ENCODE assay signal across 11 cellular contexts in the genomic region with DNA sequence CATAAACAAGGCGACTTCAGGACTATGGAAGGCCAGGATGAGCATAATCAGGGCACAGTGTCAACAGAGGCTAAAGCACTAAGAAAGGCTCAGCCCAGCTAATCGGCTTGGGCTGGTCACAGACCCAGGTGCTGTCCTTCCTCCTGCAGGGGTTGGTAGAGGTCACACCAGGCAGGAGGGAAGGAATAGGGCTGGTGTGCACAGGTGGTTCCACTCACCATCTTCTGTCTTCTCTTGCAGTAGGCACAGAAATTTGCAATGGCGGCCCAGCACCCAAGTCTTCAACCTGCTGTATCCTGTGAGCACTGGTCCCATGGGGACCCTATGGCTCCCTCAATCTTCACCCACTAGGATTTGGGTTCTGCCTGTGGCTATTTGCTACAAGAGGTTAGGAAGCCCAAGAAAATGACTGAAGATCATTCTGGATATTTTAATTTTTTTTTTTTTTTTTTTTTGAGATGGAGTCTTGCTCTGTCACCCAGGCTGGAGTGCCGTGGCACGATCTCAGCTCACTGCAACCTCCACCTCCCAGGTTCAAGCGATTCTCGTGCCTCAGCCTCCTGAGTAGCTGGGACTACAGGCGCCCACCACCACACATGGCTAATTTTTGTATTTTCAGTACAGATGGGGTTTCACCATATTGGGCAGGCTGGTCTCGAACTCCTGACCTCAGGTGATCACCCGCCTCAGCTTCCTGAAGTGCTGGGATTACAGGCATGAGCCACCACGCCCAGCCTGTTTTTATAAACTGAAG. TPM values are rescaled to one million over a fixed set of nuclear protein-coding genes. Genes with fewer than 3 reads are reported as not detected.
A peak's percentile ranks its signal among the peaks of the same experiment; 100 is the strongest.
DNase-seq lines count a peak whose midpoint lies in the region; ATAC-seq, FAIRE-seq and TF ChIP-seq lines count a peak whose summit lies in the region.
"Not testable (repeated sequence)": the region's sequence is repeated elsewhere in the genome, so short reads cannot be mapped to it uniquely, and the experiment has no call there.
"Had no signal": no experiment of that assay in that cellular context is flagged by ENCODE, and none has a peak within 500 bp of the region (broad histone marks: within the 10 kb centered on the region; RNA-seq: fewer than 3 reads in every experiment).

No MANE protein-coding gene starts in this region.

- H3K27ac ChIP-seq in Karpas-422 (ENCODE audit: low read length); GM12878 (ENCODE audit: control insufficient read depth, insufficient read depth); kidney (ENCODE audit: low read depth in 2 of 2, low read length in 2 of 2); spleen: not testable (repeated sequence)

- not testable (repeated sequence) for ATAC-seq in GM12878, Right ventricle myocardium inferior

- not testable (repeated sequence) for H4K20me1 ChIP-seq in Karpas-422 (ENCODE audit: insufficient read depth, low read depth, low read length); GM12878 (ENCODE audit: control insufficient read depth, insufficient read depth)

- not testable (repeated sequence) for H3K4me1 ChIP-seq in BE2C; GM12878 (ENCODE audit: control insufficient read depth, insufficient read depth, low read length)
- H3K4me1 ChIP-seq in Karpas-422 (ENCODE audit: low read length) (peaks cover 10% of the 10 kb centered on the region), kidney (ENCODE audit: control insufficient read depth in 1 of 2, insufficient read depth in 1 of 2, low read depth in 1 of 2, low read length in 2 of 2) (peaks cover 0 to 11% of the 10 kb centered on the region in 2 donors), spleen (peaks cover 10 to 25% (median 18%) of the 10 kb centered on the region in 6 donors)

- SMC1A ChIA-PET in GM12878 (lab: Charles Lee; ENCODE audit: uncharacterized antibody, unreplicated experiment): not testable (repeated sequence)

- not testable (repeated sequence) for TF ChIP-seq EP300 in GM12878 (IDR thresholded peaks at IDR 0.05; ENCODE audit: borderline replicate concordance in 1 of 2, control insufficient read depth in 1 of 2, low read depth in 2 of 2, low read length in 2 of 2)

- DNase-seq in BE2C (peak; percentile 3), Karpas-422 (peak; percentile 50), Right ventricle myocardium inferior (ENCODE audit: missing footprints) (peak; percentile 60), kidney (peak; percentile 30), spleen (peak; percentile 61)
- not testable (repeated sequence) for DNase-seq in GM12878 (ENCODE audit: low read depth, low spot score)

- not testable (repeated sequence) for H3K9me3 ChIP-seq in BE2C; Karpas-422 (ENCODE audit: low read length); GM12878 (replicated peaks; ENCODE audit: control insufficient read depth, insufficient read depth, low read length); kidney (ENCODE audit: control insufficient read depth in 1 of 2, low read length in 2 of 2); spleen

- not testable (repeated sequence) for TF ChIP-seq RAD21 in GM12878 (IDR thresholded peaks at IDR 0.05; ENCODE audit: insufficient read depth, low read depth, low read length)

- in situ Hi-C loops in GM12878 (cut with MboI): not testable (repeated sequence)

- not testable (repeated sequence) for H2AFZ ChIP-seq in Karpas-422 (ENCODE audit: low read length); GM12878 (ENCODE audit: control insufficient read depth, low read depth, low read length)

- H3K4me2 ChIP-seq in Karpas-422 (ENCODE audit: low read depth, low read length, poor library complexity, severe bottlenecking); GM12878 (ENCODE audit: control insufficient read depth, insufficient read depth): not testable (repeated sequence)

- H3K79me2 ChIP-seq in Karpas-422 (ENCODE audit: low read length) (peaks cover 19% of the 10 kb centered on the region), GM12878 (ENCODE audit: control insufficient read depth, insufficient read depth, low read length) (peaks cover 16% of the 10 kb centered on the region)

- not testable (repeated sequence) for FAIRE-seq in GM12878 (lab: Jason Lieb, UNC); kidney (lab: Jason Lieb, UNC)

- not testable (repeated sequence) for BruUV-seq in GM12878 (replicated peaks; lab: Mats Ljungman, UMichigan)

- WGBS in GM12878 (ENCODE audit: insufficient coverage, insufficient replicate concordance, low lambda C conversion rate, missing lambda C conversion rate): over 99% methylated on average over 11 of the region's 11 CpGs
- 93 to 97% (median 95%) methylated on average over 11 of the region's 11 CpGs for WGBS in spleen, 5 donors

- peaks cover 27% of the 10 kb centered on the region for H3K36me3 ChIP-seq in BE2C
- H3K36me3 ChIP-seq in Karpas-422 (ENCODE audit: insufficient read depth, low read length): peaks cover 19% of the 10 kb centered on the region
- not testable (repeated sequence) for H3K36me3 ChIP-seq in GM12878 (ENCODE audit: control insufficient read depth in 2 of 2, insufficient read depth in 2 of 2, low read length in 1 of 2)
- H3K36me3 ChIP-seq in kidney (ENCODE audit: control insufficient read depth in 1 of 2, insufficient read depth in 2 of 2, low read length in 2 of 2): peaks cover 10 to 14% of the 10 kb centered on the region in 2 donors
- H3K36me3 ChIP-seq in spleen: peaks cover 0 to 34% (median 26%) of the 10 kb centered on the region in 6 donors

- intact Hi-C loops in GM12878 (cut with micrococcal nuclease; ENCODE audit: unreplicated experiment): loop anchor here (10.0 kb wide), 3 partner anchors 195 to 425 kb away; a partner anchor contains a TSS
- intact Hi-C loops in Right ventricle myocardium inferior (cut with DNase I); kidney (cut with DNase I); spleen (cut with DNase I; ENCODE audit: low total_unique reads): not testable (repeated sequence)

- not testable (repeated sequence) for TF ChIP-seq CTCF in BE2C (IDR thresholded peaks at IDR 0.05; ENCODE audit: low read depth, low read length); GM12878 (IDR thresholded peaks at IDR 0.05 in 2 of 3, conservative IDR thresholded peaks at IDR 0.05 in 1 of 3; ENCODE audit: control insufficient read depth in 2 of 3, extremely low read depth in 1 of 3, insufficient read depth in 1 of 3, low read depth in 3 of 3, low read length in 3 of 3); kidney (IDR thresholded peaks at IDR 0.05; ENCODE audit: borderline replicate concordance, extremely low read depth, insufficient read depth); spleen (IDR thresholded peaks at IDR 0.05 in 8 of 11, conservative IDR thresholded peaks at IDR 0.05 in 3 of 11)

- POLR2A ChIA-PET in GM12878 (lab: Charles Lee): not testable (repeated sequence)

- not testable (repeated sequence) for H3K4me3 ChIP-seq in BE2C (ENCODE audit: low read depth, low read length); Karpas-422 (ENCODE audit: low read length); GM12878; kidney (ENCODE audit: low read length in 2 of 2); spleen

- H3K9ac ChIP-seq in Karpas-422 (ENCODE audit: low read length); GM12878 (ENCODE audit: control insufficient read depth, insufficient read depth, low read length); kidney (ENCODE audit: low read length in 2 of 2): not testable (repeated sequence)

- TF ChIP-seq POLR2A in Raji (IDR thresholded peaks at IDR 0.05; ENCODE audit: insufficient read depth, low read depth, low read length): peak; percentile 31; the same call in 1 of the 2 replicates
- TF ChIP-seq POLR2A in GM12878 (IDR thresholded peaks at IDR 0.05; ENCODE audit: low read depth, low read length); spleen (IDR thresholded peaks at IDR 0.05): not testable (repeated sequence)

- CTCF ChIA-PET in GM12878 (lab: Yijun Ruan, JAX): not testable (repeated sequence)

- RAD21 ChIA-PET in GM12878 (lab: Charles Lee; ENCODE audit: unreplicated experiment): not testable (repeated sequence)

- H3K27me3 ChIP-seq in BE2C; Karpas-422 (ENCODE audit: low read length); GM12878 (replicated peaks in 1 of 2; ENCODE audit: control insufficient read depth in 2 of 2, insufficient read depth in 2 of 2, low read length in 1 of 2); spleen (replicated peaks in 1 of 7): not testable (repeated sequence)

- not testable (repeated sequence) for H3K9me2 ChIP-seq in Karpas-422 (replicated peaks; ENCODE audit: insufficient read depth, low read length)

RNA-seq across cellular contexts. Expression of a gene that starts 4.1 kb away (rescaled TPM):
- polyA plus RNA-seq in BE2C (2012; ENCODE audit: insufficient read depth, insufficient read length, low read depth): 946 TPM
- total RNA-seq in Karpas-422 (2014; rRNA removed; shearing (Covaris generic); ENCODE audit: low replicate concordance): 334 and 357 TPM in 2 replicates
- total RNA-seq in GM12878 (2013; cell fraction: nucleolus; rRNA removed): 11.1 and 11.3 TPM in 2 replicates
- 406 and 453 TPM in 2 replicates for total RNA-seq in GM12878 (2014; rRNA removed)
- 565 and 627 TPM in 2 replicates for total RNA-seq in GM12878 (2014; rRNA removed; fragmentation: Illumina TruSeq; extraction: Trizol)
- 279 and 323 TPM in 2 replicates for total RNA-seq in GM12878 (2021)
- 98.1 TPM for polyA plus RNA-seq in GM12878 (2011; ENCODE audit: low read depth)
- 350 and 373 TPM in 2 replicates for polyA plus RNA-seq in GM12878 (2011; rRNA removed)
- 609 and 754 TPM in 2 replicates for polyA plus RNA-seq in GM12878 (2011; cell fraction: cytosol; rRNA removed)
- 195 and 199 TPM in 2 replicates for polyA plus RNA-seq in GM12878 (2011; cell fraction: nucleus; rRNA removed)
- 765 and 1,112 TPM in 2 replicates for polyA plus RNA-seq in GM12878 (2012)
- polyA plus RNA-seq in GM12878 (2014; fragmentation: Illumina TruSeq; extraction: Trizol): 77.3 and 359 TPM in 2 replicates
- polyA plus RNA-seq in GM12878 (2014; fragmentation: Nextera tagmentation; extraction: Ambion mirVana): 1,000 to 10,000 TPM; 1,956 to 2,374 TPM
- polyA plus RNA-seq in GM12878 (2014; rRNA removed): 388 and 500 TPM in 2 replicates
- polyA plus RNA-seq in GM12878 (2016; fragmentation: Nextera tagmentation; extraction: Ambion mirVana): 1,000 to 10,000 TPM in 1 of 2 experiments, 100 to 1,000 TPM in 1; 997 to 1,034 TPM
- 105 and 133 TPM in 2 replicates for polyA minus RNA-seq in GM12878 (2011; rRNA and poly(A)+ RNA removed)
- polyA minus RNA-seq in GM12878 (2011; cell fraction: cytosol; rRNA and poly(A)+ RNA removed): 46.8 and 58.4 TPM in 2 replicates
- polyA minus RNA-seq in GM12878 (2011; cell fraction: nucleus; rRNA and poly(A)+ RNA removed): 24.5 and 32.9 TPM in 2 replicates
- total RNA-seq in Right ventricle myocardium inferior: 1,162 TPM
- total RNA-seq in kidney: 248 TPM
- 1,928 TPM for polyA plus RNA-seq in kidney (ENCODE audit: insufficient read depth, low read depth, low replicate concordance)
- total RNA-seq in spleen: 100 to 1,000 TPM in 4 of 7 donors, 10 to 100 TPM in 3; 51.7 to 187 (median 160) TPM
- polyA plus RNA-seq in spleen: 100 to 1,000 TPM; 444 to 497 (median 461) TPM

RNA-seq across cellular contexts. Expression of a gene that starts 4.4 kb away (rescaled TPM):
- polyA plus RNA-seq in BE2C (2012; ENCODE audit: insufficient read depth, insufficient read length, low read depth): 10.4 TPM
- total RNA-seq in Karpas-422 (2014; rRNA removed; shearing (Covaris generic); ENCODE audit: low replicate concordance): 50.5 and 72.2 TPM in 2 replicates
- total RNA-seq in GM12878 (2013; cell fraction: nucleolus; rRNA removed): 31.7 and 32.8 TPM in 2 replicates
- 7.5 and 10.8 TPM in 2 replicates for total RNA-seq in GM12878 (2014; rRNA removed)
- 5.9 and 7.0 TPM in 2 replicates for total RNA-seq in GM12878 (2014; rRNA removed; fragmentation: Illumina TruSeq; extraction: Trizol)
- total RNA-seq in GM12878 (2021): 12.0 and 13.8 TPM in 2 replicates
- 15.5 TPM for polyA plus RNA-seq in GM12878 (2011; ENCODE audit: low read depth)
- polyA plus RNA-seq in GM12878 (2011; rRNA removed): 8.2 and 13.6 TPM in 2 replicates
- 11.3 and 13.3 TPM in 2 replicates for polyA plus RNA-seq in GM12878 (2011; cell fraction: cytosol; rRNA removed)
- 42.0 and 46.7 TPM in 2 replicates for polyA plus RNA-seq in GM12878 (2011; cell fraction: nucleus; rRNA removed)
- 22.6 and 23.9 TPM in 2 replicates for polyA plus RNA-seq in GM12878 (2012)
- 3.3 and 6.1 TPM in 2 replicates for polyA plus RNA-seq in GM12878 (2014; fragmentation: Illumina TruSeq; extraction: Trizol)
- polyA plus RNA-seq in GM12878 (2014; fragmentation: Nextera tagmentation; extraction: Ambion mirVana): 1 to 10 TPM; 1.2 to 3.9 TPM
- polyA plus RNA-seq in GM12878 (2014; rRNA removed): 8.7 and 11.9 TPM in 2 replicates
- polyA plus RNA-seq in GM12878 (2016; fragmentation: Nextera tagmentation; extraction: Ambion mirVana): 1 to 10 TPM; 6.6 to 7.8 TPM
- polyA minus RNA-seq in GM12878 (2011; rRNA and poly(A)+ RNA removed): 5.0 and 11.4 TPM in 2 replicates
- polyA minus RNA-seq in GM12878 (2011; cell fraction: cytosol; rRNA and poly(A)+ RNA removed): 3.4 and 5.7 TPM in 2 replicates
- 16.8 and 27.2 TPM in 2 replicates for polyA minus RNA-seq in GM12878 (2011; cell fraction: nucleus; rRNA and poly(A)+ RNA removed)
- 3.9 TPM for total RNA-seq in Right ventricle myocardium inferior
- 17.9 TPM for total RNA-seq in kidney
- 29.6 TPM for polyA plus RNA-seq in kidney (ENCODE audit: insufficient read depth, low read depth, low replicate concordance)
- 10 to 100 TPM in 6 of 7 donors, 1 to 10 TPM in 1; 9.2 to 28.2 (median 14.6) TPM for total RNA-seq in spleen
- polyA plus RNA-seq in spleen: 10 to 100 TPM; 18.9 to 32.6 (median 20.0) TPM

RNA-seq across cellular contexts. Expression of a gene that starts 19.0 kb away (rescaled TPM):
- 0.34 TPM for polyA plus RNA-seq in BE2C (2012; ENCODE audit: insufficient read depth, insufficient read length, low read depth)
- total RNA-seq in Karpas-422 (2014; rRNA removed; shearing (Covaris generic); ENCODE audit: low replicate concordance): not detected in 2 replicates
- not detected in 2 replicates for total RNA-seq in GM12878 (2013; cell fraction: nucleolus; rRNA removed)
- 0.17 and 0.22 TPM in 2 replicates for total RNA-seq in GM12878 (2014; rRNA removed)
- total RNA-seq in GM12878 (2014; rRNA removed; fragmentation: Illumina TruSeq; extraction: Trizol): not detected in 2 replicates
- 0.74 and 0.85 TPM in 2 replicates for total RNA-seq in GM12878 (2021)
- not detected for polyA plus RNA-seq in GM12878 (2011; ENCODE audit: low read depth)
- polyA plus RNA-seq in GM12878 (2011; rRNA removed): not detected in 2 replicates
- not detected in 2 replicates for polyA plus RNA-seq in GM12878 (2011; cell fraction: cytosol; rRNA removed)
- polyA plus RNA-seq in GM12878 (2011; cell fraction: nucleus; rRNA removed): not detected in 2 replicates
- 0.60 and 0.62 TPM in 2 replicates for polyA plus RNA-seq in GM12878 (2012)
- polyA plus RNA-seq in GM12878 (2014; fragmentation: Illumina TruSeq; extraction: Trizol): 0.09 TPM in 1 of 2 replicates, not detected in the other
- not detected for polyA plus RNA-seq in GM12878 (2014; fragmentation: Nextera tagmentation; extraction: Ambion mirVana)
- polyA plus RNA-seq in GM12878 (2014; rRNA removed): 0.09 and 0.24 TPM in 2 replicates
- polyA plus RNA-seq in GM12878 (2016; fragmentation: Nextera tagmentation; extraction: Ambion mirVana): under 1 TPM; 0.14 to 0.19 TPM
- not detected in 2 replicates for polyA minus RNA-seq in GM12878 (2011; rRNA and poly(A)+ RNA removed)
- polyA minus RNA-seq in GM12878 (2011; cell fraction: cytosol; rRNA and poly(A)+ RNA removed): not detected in 2 replicates
- not detected in 2 replicates for polyA minus RNA-seq in GM12878 (2011; cell fraction: nucleus; rRNA and poly(A)+ RNA removed)
- total RNA-seq in Right ventricle myocardium inferior: 17.3 TPM
- 18.2 TPM for total RNA-seq in kidney
- 12.6 TPM for polyA plus RNA-seq in kidney (ENCODE audit: insufficient read depth, low read depth, low replicate concordance)
- total RNA-seq in spleen: 10 to 100 TPM; 11.2 to 28.8 (median 21.2) TPM
- 10 to 100 TPM in 2 of 3 donors, 1 to 10 TPM in 1; 5.6 to 19.3 (median 11.7) TPM for polyA plus RNA-seq in spleen
- polyA plus RNA-seq: AG04450; CD4-positive, alpha-beta memory T cell had no signal

RNA-seq across cellular contexts. Expression of a gene that starts 35.6 kb away (rescaled TPM):
- polyA plus RNA-seq in BE2C (2012; ENCODE audit: insufficient read depth, insufficient read length, low read depth): 45.4 TPM
- total RNA-seq in Karpas-422 (2014; rRNA removed; shearing (Covaris generic); ENCODE audit: low replicate concordance): 18.0 and 18.7 TPM in 2 replicates
- 137 and 138 TPM in 2 replicates for total RNA-seq in GM12878 (2013; cell fraction: nucleolus; rRNA removed)
- total RNA-seq in GM12878 (2014; rRNA removed) (21.1 and 21.7 TPM in 2 replicates), GM12878 (2014; rRNA removed; fragmentation: Illumina TruSeq; extraction: Trizol) (15.0 and 15.4 TPM in 2 replicates), GM12878 (2021) (35.4 and 35.8 TPM in 2 replicates), Right ventricle myocardium inferior (21.7 TPM), kidney (59.6 TPM), spleen (100 to 1,000 TPM in 1 of 7 donors, 10 to 100 TPM in 6; 52.0 to 102 (median 80.3) TPM)
- 19.4 TPM for polyA plus RNA-seq in GM12878 (2011; ENCODE audit: low read depth)
- polyA plus RNA-seq in GM12878 (2011; rRNA removed) (43.8 and 45.9 TPM in 2 replicates), GM12878 (2014; fragmentation: Illumina TruSeq; extraction: Trizol) (11.9 and 15.6 TPM in 2 replicates), GM12878 (2014; fragmentation: Nextera tagmentation; extraction: Ambion mirVana) (1 to 10 TPM; 2.2 to 4.5 TPM), GM12878 (2014; rRNA removed) (33.2 and 40.5 TPM in 2 replicates), GM12878 (2016; fragmentation: Nextera tagmentation; extraction: Ambion mirVana) (10 to 100 TPM; 14.3 to 16.2 TPM), kidney (ENCODE audit: insufficient read depth, low read depth, low replicate concordance) (21.7 TPM), spleen (10 to 100 TPM; 29.7 to 84.2 (median 53.3) TPM)
- polyA plus RNA-seq in GM12878 (2011; cell fraction: cytosol; rRNA removed): 43.1 and 49.1 TPM in 2 replicates
- 236 and 252 TPM in 2 replicates for polyA plus RNA-seq in GM12878 (2011; cell fraction: nucleus; rRNA removed)
- polyA plus RNA-seq in GM12878 (2012): 22.8 and 29.1 TPM in 2 replicates
- polyA minus RNA-seq in GM12878 (2011; rRNA and poly(A)+ RNA removed): 54.2 and 58.7 TPM in 2 replicates
- polyA minus RNA-seq in GM12878 (2011; cell fraction: cytosol; rRNA and poly(A)+ RNA removed): 22.6 and 24.6 TPM in 2 replicates
- 60.6 and 74.2 TPM in 2 replicates for polyA minus RNA-seq in GM12878 (2011; cell fraction: nucleus; rRNA and poly(A)+ RNA removed)

RNA-seq across cellular contexts. Expression of a gene that starts 44.6 kb away (rescaled TPM):
- polyA plus RNA-seq in BE2C (2012; ENCODE audit: insufficient read depth, insufficient read length, low read depth): 4.8 TPM
- total RNA-seq in Karpas-422 (2014; rRNA removed; shearing (Covaris generic); ENCODE audit: low replicate concordance): not detected in 2 replicates
- total RNA-seq in GM12878 (2013; cell fraction: nucleolus; rRNA removed): not detected in 2 replicates
- total RNA-seq in GM12878 (2014; rRNA removed): 4.5 and 6.4 TPM in 2 replicates
- 4.8 and 6.1 TPM in 2 replicates for total RNA-seq in GM12878 (2014; rRNA removed; fragmentation: Illumina TruSeq; extraction: Trizol)
- total RNA-seq in GM12878 (2021): 3.5 and 5.6 TPM in 2 replicates
- 3.9 TPM for polyA plus RNA-seq in GM12878 (2011; ENCODE audit: low read depth)
- polyA plus RNA-seq in GM12878 (2011; rRNA removed): 1.8 and 3.6 TPM in 2 replicates
- polyA plus RNA-seq in GM12878 (2011; cell fraction: cytosol; rRNA removed): 3.9 TPM in 2 replicates
- polyA plus RNA-seq in GM12878 (2011; cell fraction: nucleus; rRNA removed): 1.6 and 2.3 TPM in 2 replicates
- polyA plus RNA-seq in GM12878 (2012): 9.1 and 13.2 TPM in 2 replicates
- polyA plus RNA-seq in GM12878 (2014; fragmentation: Illumina TruSeq; extraction: Trizol): 1.9 and 4.3 TPM in 2 replicates
- 1 to 10 TPM; 2.6 to 4.1 TPM for polyA plus RNA-seq in GM12878 (2014; fragmentation: Nextera tagmentation; extraction: Ambion mirVana)
- polyA plus RNA-seq in GM12878 (2014; rRNA removed): 3.5 and 4.5 TPM in 2 replicates
- 1 to 10 TPM; 3.1 to 6.4 TPM for polyA plus RNA-seq in GM12878 (2016; fragmentation: Nextera tagmentation; extraction: Ambion mirVana)
- 4.1 and 4.5 TPM in 2 replicates for polyA minus RNA-seq in GM12878 (2011; rRNA and poly(A)+ RNA removed)
- polyA minus RNA-seq in GM12878 (2011; cell fraction: cytosol; rRNA and poly(A)+ RNA removed): 3.5 and 4.1 TPM in 2 replicates
- polyA minus RNA-seq in GM12878 (2011; cell fraction: nucleus; rRNA and poly(A)+ RNA removed): 0.24 and 2.0 TPM in 2 replicates
- 1.7 TPM for total RNA-seq in Right ventricle myocardium inferior
- 10.7 TPM for total RNA-seq in kidney
- polyA plus RNA-seq in kidney (ENCODE audit: insufficient read depth, low read depth, low replicate concordance): 10.8 TPM
- total RNA-seq in spleen: 10 to 100 TPM in 6 of 7 donors, 1 to 10 TPM in 1; 10.0 to 19.8 (median 15.8) TPM
- 1 to 10 TPM; 4.4 to 7.7 (median 6.1) TPM for polyA plus RNA-seq in spleen
- total RNA-seq: Calu3 had no signal
- polyA plus RNA-seq: GM23248 had no signal
